Comparison of ENCODE assay signal across 25 cellular contexts in genomic region chr5:9283021-9283420, GRCh38.
DNase-seq lines count a peak whose midpoint lies in the region; ATAC-seq and TF ChIP-seq lines count a peak whose summit lies in the region.
"Had no signal": no experiment of that assay in that cellular context is flagged by ENCODE, and none has a peak within 500 bp of the region (broad histone marks: within the 10 kb centered on the region; RNA-seq: fewer than 3 reads in every experiment).

No MANE protein-coding gene starts in this region.

- H3K36me3 Mint-ChIP-seq in activated CD8-positive, alpha-beta T cell treated with anti-CD3 and anti-CD28 coated beads, Interleukin-2, amount 10 ng/mL, durations not matched to agents 7 days and 5 days (ENCODE audit: low read depth) = no peaks in the 10 kb centered on the region
- H3K36me3 Mint-ChIP-seq: CD4-positive, alpha-beta memory T cell; neural progenitor cell had no signal

- no peaks in the 10 kb centered on the region for H3K4me1 Mint-ChIP-seq in activated CD8-positive, alpha-beta T cell treated with anti-CD3 and anti-CD28 coated beads, Interleukin-2, amount 10 ng/mL, durations not matched to agents 7 days and 5 days (ENCODE audit: low read depth)
- H3K4me1 Mint-ChIP-seq: activated CD4-positive, alpha-beta T cell treated with anti-CD3 and anti-CD28 coated beads, Interleukin-2, amount 10 ng/mL, durations not matched to agents 24 days and 14 days; CD4-positive, alpha-beta memory T cell had no signal

- CTCF ChIA-PET in activated CD8-positive, alpha-beta T cell treated with anti-CD3 and anti-CD28 coated beads, Interleukin-2, amount 10 ng/mL, durations not matched to agents 7 days and 5 days (lab: Charles Lee) = no interaction called here

- POLR2A ChIA-PET in activated CD8-positive, alpha-beta T cell treated with anti-CD3 and anti-CD28 coated beads, Interleukin-2, amount 10 ng/mL, durations not matched to agents 7 days and 5 days (lab: Charles Lee) = no interaction called here

- H3K27me3 Mint-ChIP-seq in activated CD8-positive, alpha-beta T cell treated with anti-CD3 and anti-CD28 coated beads, Interleukin-2, amount 10 ng/mL, durations not matched to agents 7 days and 5 days (ENCODE audit: low read depth) = no peaks in the 10 kb centered on the region
- H3K27me3 Mint-ChIP-seq: activated CD4-positive, alpha-beta T cell treated with anti-CD3 and anti-CD28 coated beads, Interleukin-2, amount 10 ng/mL, durations not matched to agents 24 days and 14 days; CD4-positive, alpha-beta memory T cell; progenitor cell of endocrine pancreas; stimulated activated naive CD8-positive, alpha-beta T cell treated with anti-CD3 and anti-CD28 coated beads, Interleukin-15, Interleukin-2, amounts not matched to agents 100 ng/mL and 50 ng/mL, for 24 hours had no signal

- no peak overlapping the region for H3K27ac Mint-ChIP-seq in activated CD8-positive, alpha-beta T cell treated with anti-CD3 and anti-CD28 coated beads, Interleukin-2, amount 10 ng/mL, durations not matched to agents 7 days and 5 days
- H3K27ac Mint-ChIP-seq: activated CD4-positive, alpha-beta T cell treated with anti-CD3 and anti-CD28 coated beads, Interleukin-2, amount 10 ng/mL, durations not matched to agents 24 days and 14 days; CD4-positive, alpha-beta memory T cell; neural progenitor cell; progenitor cell of endocrine pancreas; stimulated activated naive CD8-positive, alpha-beta T cell treated with anti-CD3 and anti-CD28 coated beads, Interleukin-15, Interleukin-2, amounts not matched to agents 100 ng/mL and 50 ng/mL, for 24 hours had no signal

- ATAC-seq in GM21360 (IDR thresholded peaks at IDR 0.05; ENCODE audit: unreplicated experiment) (no peak), GM18870 (IDR thresholded peaks at IDR 0.05; ENCODE audit: unreplicated experiment) (no peak)
- no peak for ATAC-seq in activated CD8-positive, alpha-beta T cell treated with anti-CD3 and anti-CD28 coated beads, Interleukin-2, amount 10 ng/mL, durations not matched to agents 7 days and 5 days

- H3K4me3 Mint-ChIP-seq in activated CD8-positive, alpha-beta T cell treated with anti-CD3 and anti-CD28 coated beads, Interleukin-2, amount 10 ng/mL, durations not matched to agents 7 days and 5 days = no peak overlapping the region
- H3K4me3 Mint-ChIP-seq: activated CD4-positive, alpha-beta T cell treated with anti-CD3 and anti-CD28 coated beads, Interleukin-2, amount 10 ng/mL, durations not matched to agents 24 days and 14 days; CD4-positive, alpha-beta memory T cell; neural progenitor cell; stimulated activated naive CD8-positive, alpha-beta T cell treated with anti-CD3 and anti-CD28 coated beads, Interleukin-15, Interleukin-2, amounts not matched to agents 100 ng/mL and 50 ng/mL, for 24 hours had no signal

- H3K4me3 ChIP-seq in epithelial cell of esophagus (ENCODE audit: low read length) = no peak overlapping the region
- H3K4me3 ChIP-seq: neural progenitor cell, PC-9, thoracic aorta had no signal

- no peaks in the 10 kb centered on the region for H3K9me3 Mint-ChIP-seq in activated CD8-positive, alpha-beta T cell treated with anti-CD3 and anti-CD28 coated beads, Interleukin-2, amount 10 ng/mL, durations not matched to agents 7 days and 5 days (ENCODE audit: insufficient read depth)
- H3K9me3 Mint-ChIP-seq: activated CD4-positive, alpha-beta T cell treated with anti-CD3 and anti-CD28 coated beads, Interleukin-2, amount 10 ng/mL, durations not matched to agents 24 days and 14 days had no signal

- no peak for TF ChIP-seq CTCF in epithelial cell of esophagus (IDR thresholded peaks at IDR 0.05; ENCODE audit: insufficient read depth, low read depth, low read length, missing control alignments)

- peak; percentile 27 for DNase-seq in EL
- DNase-seq in LHCN-M2 (ENCODE audit: low read depth) = peak; percentile 40
- DNase-seq in epithelial cell of esophagus (ENCODE audit: low read depth) = peak; percentile 75
- peak; percentile 4 for DNase-seq in kidney tubule cell (ENCODE audit: low spot score)
- no peak for DNase-seq in HUDEP-2 (lab: John Stamatoyannopoulos, UW; ENCODE audit: unreplicated experiment in 76 of 76)
- no peak for DNase-seq in activated CD8-positive, alpha-beta T cell treated with anti-CD3 and anti-CD28 coated beads, Interleukin-2, amount 10 ng/mL, durations not matched to agents 7 days and 5 days
- DNase-seq: activated CD4-positive, alpha-beta T cell treated with anti-CD3 and anti-CD28 coated beads, Interleukin-2, amount 10 ng/mL, durations not matched to agents 24 days and 14 days; activated naive CD4-positive, alpha-beta T cell treated with Interleukin-2 at 50 U/mL for 16 hours; activated T-cell treated with anti-CD3 and anti-CD28 coated beads, Interleukin-2, amount 50 U/mL, for 48 hours; brain microvascular endothelial cell; CD4-positive, alpha-beta memory T cell; hippocampal formation; mesendoderm; MV-4-11; NCI-H146; NCI-H510A; NK-92 treated with Interleukin-12 subunit alpha and Interleukin-12 subunit beta, amount 100 ng/mL, for 24 hours; T1000 had no signal

Comparison
In these comparisons a context has a peak if more than half of its experiments do, and no peak if none do; other contexts are left out.
1. DNase-seq: peak in EL (single experiment), LHCN-M2 (single experiment), epithelial cell of esophagus (single experiment) and kidney tubule cell (single experiment); none in HUDEP-2 (0 of 76) and activated CD8-positive, alpha-beta T cell treated with anti-CD3 and anti-CD28 coated beads, Interleukin-2, amount 10 ng/mL, durations not matched to agents 7 days and 5 days (single experiment).